ENCODE assay signal across 10 cellular contexts in the genomic region with DNA sequence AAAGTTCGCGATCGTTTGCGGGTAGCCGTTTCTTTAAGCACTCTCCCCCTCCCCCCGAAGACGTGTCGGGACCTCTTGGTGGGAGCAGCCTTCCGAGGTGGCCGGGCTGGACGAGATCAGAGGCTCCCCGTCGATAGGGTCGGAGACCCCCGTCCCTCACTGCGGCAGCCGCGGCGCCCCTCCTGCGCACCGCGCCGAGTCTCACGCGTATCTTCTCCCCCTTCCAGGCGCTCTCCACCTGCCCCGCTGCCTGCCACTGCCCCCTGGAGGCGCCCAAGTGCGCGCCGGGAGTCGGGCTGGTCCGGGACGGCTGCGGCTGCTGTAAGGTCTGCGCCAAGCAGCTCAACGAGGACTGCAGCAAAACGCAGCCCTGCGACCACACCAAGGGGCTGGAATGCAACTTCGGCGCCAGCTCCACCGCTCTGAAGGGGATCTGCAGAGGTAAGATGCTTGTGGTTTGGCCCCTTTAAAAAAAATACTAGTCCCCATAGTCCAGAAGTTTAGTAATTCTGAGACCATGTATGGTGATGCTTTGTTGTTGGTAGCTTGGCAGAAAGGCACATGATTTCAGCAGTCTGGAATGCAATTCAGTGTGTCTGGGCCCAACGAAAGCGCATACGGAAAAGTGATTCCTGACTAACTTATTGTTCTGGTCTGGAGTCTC. TPM values are rescaled to one million over a fixed set of nuclear protein-coding genes. Genes with fewer than 3 reads are reported as not detected.
A peak's percentile ranks its signal among the peaks of the same experiment; 100 is the strongest.
DNase-seq lines count a peak whose midpoint lies in the region; ATAC-seq, FAIRE-seq and TF ChIP-seq lines count a peak whose summit lies in the region.
"Had no signal": no experiment of that assay in that cellular context is flagged by ENCODE, and none has a peak within 500 bp of the region (broad histone marks: within the 10 kb centered on the region; RNA-seq: fewer than 3 reads in every experiment).

No MANE protein-coding gene starts in this region.

- ATAC-seq in HG03139 (IDR thresholded peaks at IDR 0.05; ENCODE audit: unreplicated experiment) = peak; percentile 30
- ATAC-seq in GM19324 (IDR thresholded peaks at IDR 0.05; ENCODE audit: low FRiP score, unreplicated experiment) = no peak

- H3K27ac ChIP-seq in kidney (ENCODE audit: low read depth in 2 of 2, low read length in 2 of 2) = peak overlapping the region; percentile 98 to 100

- peak overlapping the region; percentile 93 to 98 for H3K9ac ChIP-seq in kidney (ENCODE audit: low read length in 2 of 2)

- H3K9me3 ChIP-seq in kidney (ENCODE audit: control insufficient read depth in 1 of 2, low read length in 2 of 2) = no peaks in the 10 kb centered on the region

- no peak for FAIRE-seq in kidney (lab: Jason Lieb, UNC)
- FAIRE-seq: A204.1, islet of Langerhans had no signal

- DNase-seq in DMS 273 (lab: John Stamatoyannopoulos, UW; ENCODE audit: unreplicated experiment) (peak; percentile 88), DMS 273 treated with DMSO at 0.1 percent for 48 hours (lab: John Stamatoyannopoulos, UW) (no peak), RKO (ENCODE audit: low spot score) (peak; percentile 86), cardiac fibroblast (ENCODE audit: low read depth in 2 of 2) (peak; percentile 77 to 89), kidney (peak; percentile 92)
- peak; percentile 67 for DNase-seq in stimulated activated CD4-positive, alpha-beta T cell treated with anti-CD3 and anti-CD28 coated beads, Interleukin-1b, Interleukin-23, amount 100 ng/mL, for 48 hours

- peak; percentile 42 for TF ChIP-seq CTCF in cardiac fibroblast (IDR thresholded peaks at IDR 0.05; ENCODE audit: low read depth, low read length)
- peak; percentile 46 for TF ChIP-seq CTCF in kidney (IDR thresholded peaks at IDR 0.05; ENCODE audit: borderline replicate concordance, extremely low read depth, insufficient read depth)

- peaks cover 4 to 17% of the 10 kb centered on the region in 2 donors for H3K36me3 ChIP-seq in kidney (ENCODE audit: control insufficient read depth in 1 of 2, insufficient read depth in 2 of 2, low read length in 2 of 2)

- H3K4me3 ChIP-seq in cardiac fibroblast (replicated peaks in 1 of 2; ENCODE audit: low read depth in 2 of 2, low read length in 2 of 2) (peak overlapping the region; percentile 75 to 88), kidney (ENCODE audit: low read length in 2 of 2) (peak overlapping the region; percentile 80 to 90)

- peaks cover 0 to 17% of the 10 kb centered on the region in 2 donors for H3K4me1 ChIP-seq in kidney (ENCODE audit: control insufficient read depth in 1 of 2, insufficient read depth in 1 of 2, low read depth in 1 of 2, low read length in 2 of 2)

- intact Hi-C loops in kidney (cut with DNase I) = no loop called here

RNA-seq across cellular contexts. Expression of gene CCN1, which starts 0.7 kb away (rescaled TPM):
- total RNA-seq in kidney = 61.3 TPM
- 79.1 TPM for polyA plus RNA-seq in kidney (ENCODE audit: insufficient read depth, low read depth, low replicate concordance)
